9 cellular contexts compared by ENCODE assay signal in genomic region chr2:214410918-214411554, GRCh38. TPM values are rescaled to one million over a fixed set of nuclear protein-coding genes. Genes with fewer than 3 reads are reported as not detected.
DNase-seq lines count a peak whose midpoint lies in the region; TF ChIP-seq lines count a peak whose summit lies in the region.
"Had no signal": no experiment of that assay in that cellular context is flagged by ENCODE, and none has a peak within 500 bp of the region (broad histone marks: within the 10 kb centered on the region; RNA-seq: fewer than 3 reads in every experiment).

VWC2L (plus strand) TSS chr2:214411054; CDS start chr2:214414194, 3,140 bp downstream.

- H3K9me3 Mint-ChIP-seq in activated CD4-positive, alpha-beta memory T cell treated with anti-CD3 and anti-CD28 coated beads for 36 hours = peaks cover 4% of the 10 kb centered on the region

- H3K36me3 ChIP-seq in H7 (replicated peaks; ENCODE audit: control insufficient read depth, insufficient read depth, low read length) (no peaks in the 10 kb centered on the region), osteoblast (ENCODE audit: insufficient read depth, low read length) (no peaks in the 10 kb centered on the region), Peyer's patch (no peaks in the 10 kb centered on the region)

- no peaks in the 10 kb centered on the region for H3K36me3 Mint-ChIP-seq in activated CD4-positive, alpha-beta memory T cell treated with anti-CD3 and anti-CD28 coated beads for 36 hours

- H3K4me1 Mint-ChIP-seq in activated CD4-positive, alpha-beta memory T cell treated with anti-CD3 and anti-CD28 coated beads for 36 hours (ENCODE audit: low read depth) = no peaks in the 10 kb centered on the region

- POLR2A ChIA-PET in activated CD4-positive, alpha-beta memory T cell treated with anti-CD3 and anti-CD28 coated beads for 36 hours (lab: Charles Lee) = no interaction called here

- H2AFZ ChIP-seq in osteoblast (ENCODE audit: low read length) = no peak within 1 kb of the TSS

- no peak within 1 kb of the TSS for H3K4me3 ChIP-seq in H7 (ENCODE audit: insufficient read depth, low read depth, low read length)
- H3K4me3 ChIP-seq in foreskin fibroblast (ENCODE audit: low read depth in 1 of 2, low read length in 2 of 2) = no peak within 1 kb of the TSS
- no peak within 1 kb of the TSS for H3K4me3 ChIP-seq in osteoblast (ENCODE audit: insufficient read depth, low read length)
- H3K4me3 ChIP-seq in Peyer's patch = no peak within 1 kb of the TSS

- no peaks in the 10 kb centered on the region for H3K79me2 ChIP-seq in osteoblast (ENCODE audit: insufficient read depth, low read length)

- DNase-seq in DMS153 (lab: John Stamatoyannopoulos, UW) (peak; percentile 48), H7 (peak; percentile 42), NCI-H2171 treated with DMSO at 0.1 percent for 48 hours (lab: John Stamatoyannopoulos, UW) (peak; percentile 81), foreskin fibroblast (peak; percentile 12 to 59), osteoblast (ENCODE audit: insufficient read length, low spot score, missing footprints) (peak; percentile 35), germinal center (ENCODE audit: low spot score) (no peak), Peyer's patch (no peak)
- peak; percentile 44 for DNase-seq in activated CD4-positive, alpha-beta memory T cell treated with anti-CD3 and anti-CD28 coated beads for 36 hours

- peaks cover 7% of the 10 kb centered on the region for H3K27me3 Mint-ChIP-seq in activated CD4-positive, alpha-beta memory T cell treated with anti-CD3 and anti-CD28 coated beads for 36 hours

- H3K4me3 Mint-ChIP-seq in activated CD4-positive, alpha-beta memory T cell treated with anti-CD3 and anti-CD28 coated beads for 36 hours = no peak within 1 kb of the TSS

- H3K4me1 ChIP-seq in osteoblast (ENCODE audit: insufficient read depth, low read length) (no peaks in the 10 kb centered on the region), Peyer's patch (no peaks in the 10 kb centered on the region)

- no peak within 1 kb of the TSS for H3K4me2 ChIP-seq in osteoblast (ENCODE audit: insufficient read depth, low read length)
- H3K4me2 ChIP-seq: KMS-11 had no signal

- H3K27ac Mint-ChIP-seq in activated CD4-positive, alpha-beta memory T cell treated with anti-CD3 and anti-CD28 coated beads for 36 hours = no peak within 1 kb of the TSS

- no peak for TF ChIP-seq CTCF in foreskin fibroblast (IDR thresholded peaks at IDR 0.05; ENCODE audit: low read depth, low read length)
- no peak for TF ChIP-seq CTCF in osteoblast (IDR thresholded peaks at IDR 0.05; ENCODE audit: extremely low read depth, low read depth, low read length)
- no peak for TF ChIP-seq CTCF in Peyer's patch (IDR thresholded peaks at IDR 0.05)

- H3K27ac ChIP-seq in osteoblast (ENCODE audit: low read depth, low read length) = no peak within 1 kb of the TSS
- H3K27ac ChIP-seq in Peyer's patch = no peak within 1 kb of the TSS
- H3K27ac ChIP-seq: KMS-11 had no signal

- intact Hi-C loops in activated CD4-positive, alpha-beta memory T cell treated with anti-CD3 and anti-CD28 coated beads for 36 hours (cut with micrococcal nuclease) = no loop called here

- no peaks in the 10 kb centered on the region for H4K20me1 ChIP-seq in osteoblast (ENCODE audit: insufficient read depth, low read length)

- no peaks in the 10 kb centered on the region; the same call in 1 of the 2 replicates for H3K27me3 ChIP-seq in H7 (ENCODE audit: control insufficient read depth, insufficient read depth, low read length)
- H3K27me3 ChIP-seq in osteoblast (ENCODE audit: insufficient read depth, low read length) = no peaks in the 10 kb centered on the region
- H3K27me3 ChIP-seq in Peyer's patch = no peaks in the 10 kb centered on the region

- no peak for TF ChIP-seq POLR2A in Peyer's patch (IDR thresholded peaks at IDR 0.05)

- H3K9me3 ChIP-seq in osteoblast (ENCODE audit: low read depth, low read length) (no peaks in the 10 kb centered on the region), Peyer's patch (no peaks in the 10 kb centered on the region)

- CTCF ChIA-PET in activated CD4-positive, alpha-beta memory T cell treated with anti-CD3 and anti-CD28 coated beads for 36 hours (lab: Charles Lee) = no interaction called here

RNA-seq across cellular contexts. Expression of gene VWC2L, which starts in this region (rescaled TPM):
- 0.33 TPM in 1 of 2 replicates, not detected in the other for total RNA-seq in H7 (2014; rRNA removed; shearing (Covaris generic))
- not detected for total RNA-seq in activated CD4-positive, alpha-beta memory T cell treated with anti-CD3 and anti-CD28 coated beads for 36 hours
- total RNA-seq in osteoblast (not detected in 2 replicates), Peyer's patch (not detected)

Comparison
In these comparisons a context has a peak if more than half of its experiments do, and no peak if none do; other contexts are left out.
1. Peak in DNase-seq in H7; RNA of the gene not detected or under 1 TPM.
2. Peak in DNase-seq in activated CD4-positive, alpha-beta memory T cell treated with anti-CD3 and anti-CD28 coated beads for 36 hours; RNA of the gene not detected or under 1 TPM.
3. Peak in DNase-seq in osteoblast; RNA of the gene not detected or under 1 TPM.
4. DNase-seq: peak in DMS153 (single experiment), NCI-H2171 treated with DMSO at 0.1 percent for 48 hours (single experiment) and foreskin fibroblast (2 of 2); none in germinal center (single experiment) and Peyer's patch (0 of 3).